In genomic region chr11:608751-609354, GRCh38 we compare ENCODE assay signal across 18 cellular contexts. TPM values are rescaled to one million over a fixed set of nuclear protein-coding genes. Genes with fewer than 3 reads are reported as not detected.
"Had no signal": no experiment of that assay in that cellular context is flagged by ENCODE, and none has a peak within 500 bp of the region (broad histone marks: within the 10 kb centered on the region; RNA-seq: fewer than 3 reads in every experiment).

No MANE protein-coding gene starts in this region.

- H3K9me3 Mint-ChIP-seq: activated CD4-positive, alpha-beta memory T cell treated with anti-CD3 and anti-CD28 coated beads, Interleukin-2, amount 10 ng/mL, durations not matched to agents 7 days and 5 days; activated naive CD4-positive, alpha-beta T cell treated with anti-CD3 and anti-CD28 coated beads for 36 hours; activated T-helper 17 cell treated with anti-CD3 and anti-CD28 coated beads, Interleukin-2, amount 50 U/mL, for 72 hours; memory B cell; natural killer cell treated with Interleukin-12 subunit alpha and Interleukin-12 subunit beta and Interleukin-15 and Interleukin-18, amount 100 ng/mL, for 72 hours; stimulated activated naive CD8-positive, alpha-beta T cell treated with anti-CD3 and anti-CD28 coated beads, Interleukin-15, Interleukin-2, amounts not matched to agents 100 ng/mL and 50 ng/mL, for 24 hours had no signal

- H3K27ac Mint-ChIP-seq: activated CD4-positive, alpha-beta memory T cell treated with anti-CD3 and anti-CD28 coated beads, Interleukin-2, amount 10 ng/mL, durations not matched to agents 7 days and 5 days; activated naive CD4-positive, alpha-beta T cell treated with anti-CD3 and anti-CD28 coated beads for 36 hours; activated T-helper 17 cell treated with anti-CD3 and anti-CD28 coated beads, Interleukin-2, amount 50 U/mL, for 72 hours; memory B cell; natural killer cell treated with Interleukin-12 subunit alpha and Interleukin-12 subunit beta and Interleukin-15 and Interleukin-18, amount 100 ng/mL, for 72 hours; stimulated activated naive CD8-positive, alpha-beta T cell treated with anti-CD3 and anti-CD28 coated beads, Interleukin-15, Interleukin-2, amounts not matched to agents 100 ng/mL and 50 ng/mL, for 24 hours had no signal

- H3K27me3 Mint-ChIP-seq: activated CD4-positive, alpha-beta memory T cell treated with anti-CD3 and anti-CD28 coated beads, Interleukin-2, amount 10 ng/mL, durations not matched to agents 7 days and 5 days; activated T-helper 17 cell treated with anti-CD3 and anti-CD28 coated beads, Interleukin-2, amount 50 U/mL, for 72 hours; memory B cell; natural killer cell treated with Interleukin-12 subunit alpha and Interleukin-12 subunit beta and Interleukin-15 and Interleukin-18, amount 100 ng/mL, for 72 hours; stimulated activated naive CD8-positive, alpha-beta T cell treated with anti-CD3 and anti-CD28 coated beads, Interleukin-15, Interleukin-2, amounts not matched to agents 100 ng/mL and 50 ng/mL, for 24 hours had no signal

- ATAC-seq: activated CD4-positive, CD25-positive, alpha-beta regulatory T cell treated with anti-CD3 and anti-CD28 coated beads, Interleukin-2, amount 50 U/mL, for 24 hours; activated T-helper 17 cell treated with anti-CD3 and anti-CD28 coated beads, Interleukin-2, amount 50 U/mL, for 72 hours; esophagus mucosa; natural killer cell treated with Interleukin-12 subunit alpha and Interleukin-12 subunit beta and Interleukin-15 and Interleukin-18, amount 100 ng/mL, for 72 hours had no signal

- H3K4me3 Mint-ChIP-seq: activated CD4-positive, alpha-beta memory T cell treated with anti-CD3 and anti-CD28 coated beads, Interleukin-2, amount 10 ng/mL, durations not matched to agents 7 days and 5 days; activated naive CD4-positive, alpha-beta T cell treated with anti-CD3 and anti-CD28 coated beads for 36 hours; activated T-helper 17 cell treated with anti-CD3 and anti-CD28 coated beads, Interleukin-2, amount 50 U/mL, for 72 hours; brain; memory B cell; natural killer cell treated with Interleukin-12 subunit alpha and Interleukin-12 subunit beta and Interleukin-15 and Interleukin-18, amount 100 ng/mL, for 72 hours; stimulated activated naive CD8-positive, alpha-beta T cell treated with anti-CD3 and anti-CD28 coated beads, Interleukin-15, Interleukin-2, amounts not matched to agents 100 ng/mL and 50 ng/mL, for 24 hours had no signal

- H3K4me3 ChIP-seq: adrenal gland had no signal

- H3K36me3 Mint-ChIP-seq: natural killer cell treated with Interleukin-12 subunit alpha and Interleukin-12 subunit beta and Interleukin-15 and Interleukin-18, amount 100 ng/mL, for 72 hours had no signal

- H3K27me3 ChIP-seq: adrenal gland had no signal

- H3K9me3 ChIP-seq: adrenal gland had no signal

- DNase-seq: activated CD4-positive, alpha-beta memory T cell treated with anti-CD3 and anti-CD28 coated beads, Interleukin-2, amount 10 ng/mL, durations not matched to agents 7 days and 5 days; activated CD8-positive, alpha-beta memory T cell treated with anti-CD3 and anti-CD28 coated beads, Interleukin-2, amount 50 U/mL, for 4 hours; activated naive CD4-positive, alpha-beta T cell treated with anti-CD3 and anti-CD28 coated beads for 36 hours; cerebellar nuclear complex; stimulated activated CD4-positive, alpha-beta T cell treated with anti-CD3 and anti-CD28 coated beads, Interleukin-15, amount 100 ng/mL, for 24 hours; stimulated activated CD4-positive, alpha-beta T cell treated with anti-CD3 and anti-CD28 coated beads, Interleukin-4, amount 100 ng/mL, for 24 hours had no signal

- H3K4me1 Mint-ChIP-seq: activated T-helper 17 cell treated with anti-CD3 and anti-CD28 coated beads, Interleukin-2, amount 50 U/mL, for 72 hours had no signal

RNA-seq across cellular contexts. Expression of gene CDHR5, which starts 15.9 kb away (rescaled TPM):
- total RNA-seq: activated CD4-positive, alpha-beta memory T cell treated with anti-CD3 and anti-CD28 coated beads, Interleukin-2, amount 10 ng/mL, durations not matched to agents 7 days and 5 days; activated naive CD4-positive, alpha-beta T cell treated with anti-CD3 and anti-CD28 coated beads for 36 hours; activated T-helper 17 cell treated with anti-CD3 and anti-CD28 coated beads, Interleukin-2, amount 50 U/mL, for 72 hours; esophagus mucosa; glomerular endothelial cell; natural killer cell treated with Interleukin-12 subunit alpha and Interleukin-12 subunit beta and Interleukin-15 and Interleukin-18, amount 100 ng/mL, for 72 hours; osteoblast; pulmonary artery endothelial cell; temporal lobe had no signal

RNA-seq across cellular contexts. Expression of gene SCT, which starts 18.1 kb away (rescaled TPM):
- total RNA-seq: activated CD4-positive, alpha-beta memory T cell treated with anti-CD3 and anti-CD28 coated beads, Interleukin-2, amount 10 ng/mL, durations not matched to agents 7 days and 5 days; activated naive CD4-positive, alpha-beta T cell treated with anti-CD3 and anti-CD28 coated beads for 36 hours; activated T-helper 17 cell treated with anti-CD3 and anti-CD28 coated beads, Interleukin-2, amount 50 U/mL, for 72 hours; adrenal gland; esophagus mucosa; glomerular endothelial cell; natural killer cell treated with Interleukin-12 subunit alpha and Interleukin-12 subunit beta and Interleukin-15 and Interleukin-18, amount 100 ng/mL, for 72 hours; osteoblast; pulmonary artery endothelial cell; temporal lobe had no signal

RNA-seq across cellular contexts. Expression of gene DRD4, which starts 28.2 kb away (rescaled TPM):
- total RNA-seq: glomerular endothelial cell, osteoblast, pulmonary artery endothelial cell, temporal lobe had no signal
